Comparison of ENCODE assay signal across 9 cellular contexts in the genomic region with DNA sequence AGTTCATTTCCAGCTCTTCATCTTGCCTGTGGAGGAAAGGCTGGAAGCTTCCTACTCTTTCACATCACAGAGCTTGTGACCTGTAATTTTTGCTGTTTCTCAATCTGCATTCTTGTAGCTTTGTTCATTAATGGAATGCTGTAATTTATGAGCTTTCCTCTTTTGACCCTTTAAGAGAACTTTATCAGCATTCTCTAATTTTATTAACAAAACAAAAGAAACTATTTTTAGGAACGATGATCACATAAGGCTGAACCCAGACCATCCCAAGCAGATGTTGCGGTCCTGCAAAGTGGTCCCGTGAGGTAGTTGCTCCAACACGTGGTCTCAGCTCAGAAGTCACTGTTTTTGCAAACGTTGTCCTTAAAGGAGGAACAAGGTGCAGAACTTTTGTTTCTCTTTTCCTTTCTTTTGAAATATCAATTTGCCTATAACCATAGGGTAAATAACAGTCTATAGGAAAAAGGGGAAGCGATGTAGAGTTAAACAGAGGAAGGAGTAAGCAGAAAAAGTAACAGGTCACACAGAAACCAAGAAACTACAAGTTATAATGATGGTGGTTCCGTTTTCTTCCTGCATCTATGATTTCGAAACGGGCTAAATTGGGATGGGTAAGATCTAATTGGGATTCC.
DNase-seq lines count a peak whose midpoint lies in the region; ATAC-seq, FAIRE-seq and TF ChIP-seq lines count a peak whose summit lies in the region.
"Had no signal": no experiment of that assay in that cellular context is flagged by ENCODE, and none has a peak within 500 bp of the region (broad histone marks: within the 10 kb centered on the region; RNA-seq: fewer than 3 reads in every experiment).

No MANE protein-coding gene starts in this region.

- no peak for DNase-seq in GM12892 (ENCODE audit: insufficient read length)
- DNase-seq in NOMO-1 treated with DMSO at 0.1 percent for 48 hours (lab: John Stamatoyannopoulos, UW; ENCODE audit: unreplicated experiment), result peak; percentile 96
- DNase-seq in left kidney (ENCODE audit: low read depth, low spot score), result peak; percentile 17
- no peak for DNase-seq in cerebellum (ENCODE audit: low spot score)
- no peak for DNase-seq in stimulated activated CD4-positive, alpha-beta T cell treated with anti-CD3 and anti-CD28 coated beads, Interleukin-12 subunit alpha, Interleukin-12 subunit beta, amount 100 ng/mL, for 4 hours
- DNase-seq in LoVo (ENCODE audit: low spot score), result no peak
- DNase-seq in GDM1 (lab: John Stamatoyannopoulos, UW), result no peak
- DNase-seq: activated CD8-positive, alpha-beta T cell treated with anti-CD3 and anti-CD28 coated beads for 36 hours had no signal

- FAIRE-seq in GM12892 (lab: Jason Lieb, UNC), result peak; percentile 46

- TF ChIP-seq POLR2A in GM12892 (IDR thresholded peaks at IDR 0.05; ENCODE audit: low read depth, low read length), result no peak

- ATAC-seq in HG02571 (IDR thresholded peaks at IDR 0.05; ENCODE audit: unreplicated experiment), result peak; percentile 42
- ATAC-seq: activated CD8-positive, alpha-beta T cell treated with anti-CD3 and anti-CD28 coated beads for 36 hours had no signal

Comparison
In these comparisons a context has a peak if more than half of its experiments do, and no peak if none do; other contexts are left out.
1. DNase-seq: peak in NOMO-1 treated with DMSO at 0.1 percent for 48 hours (single experiment) and left kidney (single experiment); none in GM12892 (single experiment), cerebellum (single experiment), stimulated activated CD4-positive, alpha-beta T cell treated with anti-CD3 and anti-CD28 coated beads, Interleukin-12 subunit alpha, Interleukin-12 subunit beta, amount 100 ng/mL, for 4 hours (single experiment), LoVo (single experiment) and GDM1 (single experiment).